In genomic region chr16:75837681-75838080, GRCh38 we compare ENCODE assay signal across 18 cellular contexts.
DNase-seq lines count a peak whose midpoint lies in the region; TF ChIP-seq lines count a peak whose summit lies in the region.
"Had no signal": no experiment of that assay in that cellular context is flagged by ENCODE, and none has a peak within 500 bp of the region (broad histone marks: within the 10 kb centered on the region; RNA-seq: fewer than 3 reads in every experiment).

No MANE protein-coding gene starts in this region.

- H3K79me2 ChIP-seq in mesendoderm (ENCODE audit: control insufficient read depth, insufficient read depth, low read length) = no peaks in the 10 kb centered on the region

- H3K18ac ChIP-seq in mesendoderm (ENCODE audit: low read length) = no peak overlapping the region

- intact Hi-C loops in left ventricle myocardium inferior (cut with micrococcal nuclease) = no loop called here

- CTCF ChIA-PET in CD8-positive, alpha-beta memory T cell (lab: Charles Lee) = interaction anchor here (0.6 kb wide), 1 partner anchor 134 kb away, joined by 4 read pairs; no protein-coding TSS in a partner anchor

- H3K27ac ChIP-seq in mesendoderm (ENCODE audit: low read depth, low read length) (no peak overlapping the region), left ventricle myocardium inferior (replicated peaks) (no peak overlapping the region)
- H3K27ac ChIP-seq in CD8-positive, alpha-beta memory T cell (ENCODE audit: low read depth, low read length) = no peak overlapping the region
- H3K27ac ChIP-seq: 22Rv1; A549; BLaER1 treated with 17β-estradiol and CSF1 and Interleukin-3, amounts not matched to agents 10 nM and 100 nM; C4-2B had no signal

- DNase-seq in SK-MEL-5 (ENCODE audit: low read depth, low spot score) (peak; percentile 67), mesendoderm (peak; percentile 62), pons (ENCODE audit: low spot score) (peak; percentile 37), iPS-NIHi11 (ENCODE audit: low spot score) (no peak), left ventricle myocardium inferior (no peak)
- no peak for DNase-seq in CD8-positive, alpha-beta memory T cell
- DNase-seq: AML-193; Caco-2; Calu3; CD4-positive, alpha-beta T cell; CD8-positive, alpha-beta T cell; DMS79 treated with DMSO at 0.1 percent for 48 hours; GF-D8 had no signal

- no peak overlapping the region for H2BK120ac ChIP-seq in mesendoderm (ENCODE audit: low read depth, low read length)

- H3K36me3 ChIP-seq in mesendoderm (ENCODE audit: control insufficient read depth, insufficient read depth, low read length) = no peaks in the 10 kb centered on the region
- no peaks in the 10 kb centered on the region for H3K36me3 ChIP-seq in left ventricle myocardium inferior
- H3K36me3 ChIP-seq in CD8-positive, alpha-beta memory T cell (ENCODE audit: insufficient read depth, low read length) = no peaks in the 10 kb centered on the region
- H3K36me3 ChIP-seq: BLaER1 treated with 17β-estradiol and CSF1 and Interleukin-3, amounts not matched to agents 10 nM and 100 nM had no signal

- peaks cover 16% of the 10 kb centered on the region for H3K4me1 ChIP-seq in mesendoderm (ENCODE audit: control insufficient read depth, low read depth, low read length)
- H3K4me1 ChIP-seq in left ventricle myocardium inferior = no peaks in the 10 kb centered on the region
- H3K4me1 ChIP-seq in CD8-positive, alpha-beta memory T cell (ENCODE audit: insufficient read depth, low read length) = no peaks in the 10 kb centered on the region
- H3K4me1 ChIP-seq: A549; BLaER1 treated with 17β-estradiol and CSF1 and Interleukin-3, amounts not matched to agents 10 nM and 100 nM had no signal

- POLR2A ChIA-PET in CD8-positive, alpha-beta memory T cell (lab: Charles Lee) = no interaction called here

- H3K9ac ChIP-seq in mesendoderm (ENCODE audit: low read length) = no peak overlapping the region
- H3K9ac ChIP-seq: BLaER1 treated with 17β-estradiol and CSF1 and Interleukin-3, amounts not matched to agents 10 nM and 100 nM had no signal

- no peak overlapping the region for H3K4ac ChIP-seq in mesendoderm (ENCODE audit: low read depth, low read length)

- H3K27me3 Mint-ChIP-seq in CD8-positive, alpha-beta memory T cell = peaks cover 3 to 35% of the 10 kb centered on the region in 2 donors

- H2BK5ac ChIP-seq in mesendoderm (ENCODE audit: low read length) = no peak overlapping the region

- in situ Hi-C loops in SK-MEL-5 (cut with HindIII; ENCODE audit: low pct_unique_long_range_greater_than_20kb, low sequenced_read_pairs) = no loop called here

- H3K4me1 Mint-ChIP-seq in CD8-positive, alpha-beta memory T cell = no peaks in the 10 kb centered on the region
- H3K4me1 Mint-ChIP-seq: B cell had no signal

- H3K27ac Mint-ChIP-seq in CD8-positive, alpha-beta memory T cell = no peak overlapping the region
- H3K27ac Mint-ChIP-seq: B cell; CD4-positive, alpha-beta T cell; CD8-positive, alpha-beta T cell had no signal

- H3K4me3 ChIP-seq in mesendoderm (ENCODE audit: low read length) = no peak overlapping the region
- H3K4me3 ChIP-seq in left ventricle myocardium inferior = no peak overlapping the region
- no peak overlapping the region for H3K4me3 ChIP-seq in CD8-positive, alpha-beta memory T cell (ENCODE audit: low read length)
- H3K4me3 ChIP-seq: A549; BLaER1 treated with 17β-estradiol and CSF1 and Interleukin-3, amounts not matched to agents 10 nM and 100 nM had no signal

- TF ChIP-seq CTCF in left ventricle myocardium inferior (IDR thresholded peaks at IDR 0.05; ENCODE audit: borderline replicate concordance) = no peak

- H3K4me3 Mint-ChIP-seq in CD8-positive, alpha-beta memory T cell = no peak overlapping the region
- H3K4me3 Mint-ChIP-seq: B cell; CD4-positive, alpha-beta T cell; CD8-positive, alpha-beta T cell had no signal

- H3K56ac ChIP-seq in mesendoderm (ENCODE audit: low read length) = no peak overlapping the region

- no peak overlapping the region for H2AK5ac ChIP-seq in mesendoderm (ENCODE audit: low read length)

- H3K9me3 ChIP-seq in left ventricle myocardium inferior (replicated peaks) = peaks cover 21% of the 10 kb centered on the region
- no peaks in the 10 kb centered on the region for H3K9me3 ChIP-seq in CD8-positive, alpha-beta memory T cell (ENCODE audit: low read length)
- H3K9me3 ChIP-seq: A549 had no signal

- no peak overlapping the region for H3K4me2 ChIP-seq in mesendoderm (ENCODE audit: low read length)
- H3K4me2 ChIP-seq: A549; BLaER1 treated with 17β-estradiol and CSF1 and Interleukin-3, amounts not matched to agents 10 nM and 100 nM had no signal

- H4K8ac ChIP-seq in mesendoderm (ENCODE audit: low read depth, low read length) = no peak overlapping the region

- peaks cover 6 to 13% (median 8%) of the 10 kb centered on the region in 5 donors for H3K9me3 Mint-ChIP-seq in CD8-positive, alpha-beta memory T cell

- H3K23ac ChIP-seq in mesendoderm (ENCODE audit: low read length) = no peak overlapping the region

- H3K27me3 ChIP-seq in mesendoderm (ENCODE audit: insufficient read depth, low read length, poor library complexity) (peaks cover 2% of the 10 kb centered on the region), left ventricle myocardium inferior (ENCODE audit: low read depth) (no peaks in the 10 kb centered on the region)
- no peaks in the 10 kb centered on the region for H3K27me3 ChIP-seq in CD8-positive, alpha-beta memory T cell (ENCODE audit: insufficient read depth, low read length, poor library complexity, severe bottlenecking)
- H3K27me3 ChIP-seq: BLaER1 treated with 17β-estradiol and CSF1 and Interleukin-3, amounts not matched to agents 10 nM and 100 nM had no signal

- H2BK15ac ChIP-seq in mesendoderm (replicated peaks; ENCODE audit: low read depth) = no peak overlapping the region

- no peak overlapping the region for H4K5ac ChIP-seq in mesendoderm (ENCODE audit: low read length)

- no peaks in the 10 kb centered on the region for H3K36me3 Mint-ChIP-seq in CD8-positive, alpha-beta memory T cell
- H3K36me3 Mint-ChIP-seq: CD8-positive, alpha-beta T cell had no signal

- no CpG with 5 or more reads among the region's 2 CpGs for WGBS in mesendoderm (ENCODE audit: extremely low coverage, insufficient coverage, low lambda C conversion rate)

- no peaks in the 10 kb centered on the region for H3K79me1 ChIP-seq in mesendoderm (ENCODE audit: low read length)

Comparison
In these comparisons a context has a peak if more than half of its experiments do, and no peak if none do; other contexts are left out.
1. DNase-seq: peak in SK-MEL-5 (single experiment), mesendoderm (single experiment) and pons (single experiment); none in iPS-NIHi11 (single experiment), left ventricle myocardium inferior (single experiment) and CD8-positive, alpha-beta memory T cell (0 of 5).